ENCODE assay signal across 22 cellular contexts in the genomic region with DNA sequence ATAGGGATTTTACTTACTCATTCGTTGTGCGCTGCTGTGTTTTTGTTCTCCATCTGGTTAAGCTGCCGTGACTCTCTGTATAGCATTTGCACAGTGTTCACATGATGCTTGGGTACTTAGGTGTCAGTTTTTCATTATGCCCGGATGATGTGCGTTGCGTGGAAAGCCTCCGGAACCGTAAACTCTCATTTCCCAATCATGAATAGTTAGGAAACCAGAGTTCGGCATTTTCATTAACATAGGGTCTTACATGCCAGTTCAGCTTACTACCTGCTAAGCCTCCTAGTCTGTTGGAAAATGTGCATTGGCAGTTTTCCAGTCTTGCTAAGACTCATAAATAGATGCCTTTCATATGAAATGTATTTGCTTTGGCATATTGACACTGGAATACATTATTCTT.
DNase-seq lines count a peak whose midpoint lies in the region; ATAC-seq and TF ChIP-seq lines count a peak whose summit lies in the region.
"Had no signal": no experiment of that assay in that cellular context is flagged by ENCODE, and none has a peak within 500 bp of the region (broad histone marks: within the 10 kb centered on the region; RNA-seq: fewer than 3 reads in every experiment).

No MANE protein-coding gene starts in this region.

- ATAC-seq in activated CD8-positive, alpha-beta memory T cell treated with anti-CD3 and anti-CD28 coated beads, Interleukin-2, amount 10 ng/mL, durations not matched to agents 7 days and 5 days: no peak
- ATAC-seq: activated CD8-positive, alpha-beta T cell treated with anti-CD3 and anti-CD28 coated beads, Interleukin-2, amount 10 ng/mL, durations not matched to agents 7 days and 5 days; stimulated activated naive CD8-positive, alpha-beta T cell treated with anti-CD3 and anti-CD28 coated beads, Interleukin-15, Interleukin-2, amounts not matched to agents 100 U/mL and 50 U/mL, for 24 hours had no signal

- CTCF ChIA-PET in activated CD8-positive, alpha-beta memory T cell treated with anti-CD3 and anti-CD28 coated beads, Interleukin-2, amount 10 ng/mL, durations not matched to agents 7 days and 5 days (lab: Charles Lee): no interaction called here

- H3K9ac ChIP-seq in adipocyte (ENCODE audit: low read length): no peak overlapping the region

- no peaks in the 10 kb centered on the region for H3K27me3 ChIP-seq in adipocyte (replicated peaks; ENCODE audit: control insufficient read depth, insufficient read depth, low read length)
- no peaks in the 10 kb centered on the region for H3K27me3 ChIP-seq in uterus
- H3K27me3 ChIP-seq: ascending aorta, hepatocyte, tibial artery had no signal

- H3K4me1 ChIP-seq in adipocyte (ENCODE audit: control insufficient read depth, insufficient read depth, low read length): peaks cover 3% of the 10 kb centered on the region
- H3K4me1 ChIP-seq in uterus: no peaks in the 10 kb centered on the region
- H3K4me1 ChIP-seq: ascending aorta, HAP-1 had no signal

- no peak for TF ChIP-seq CTCF in uterus (IDR thresholded peaks at IDR 0.05)

- TF ChIP-seq POLR2A in uterus (IDR thresholded peaks at IDR 0.05): no peak

- H3K27ac Mint-ChIP-seq in activated CD8-positive, alpha-beta memory T cell treated with anti-CD3 and anti-CD28 coated beads, Interleukin-2, amount 10 ng/mL, durations not matched to agents 7 days and 5 days: no peak overlapping the region
- H3K27ac Mint-ChIP-seq: activated CD8-positive, alpha-beta T cell treated with anti-CD3 and anti-CD28 coated beads, Interleukin-2, amount 10 ng/mL, durations not matched to agents 7 days and 5 days; activated naive CD4-positive, alpha-beta T cell treated with anti-CD3 and anti-CD28 coated beads, Interleukin-2, amount 50 U/mL, for 24 hours; progenitor cell of endocrine pancreas had no signal

- H3K36me3 Mint-ChIP-seq in activated CD8-positive, alpha-beta memory T cell treated with anti-CD3 and anti-CD28 coated beads, Interleukin-2, amount 10 ng/mL, durations not matched to agents 7 days and 5 days: no peaks in the 10 kb centered on the region
- H3K36me3 Mint-ChIP-seq: activated naive CD4-positive, alpha-beta T cell treated with anti-CD3 and anti-CD28 coated beads, Interleukin-2, amount 50 U/mL, for 24 hours had no signal

- H3K27me3 Mint-ChIP-seq in activated CD8-positive, alpha-beta memory T cell treated with anti-CD3 and anti-CD28 coated beads, Interleukin-2, amount 10 ng/mL, durations not matched to agents 7 days and 5 days: no peaks in the 10 kb centered on the region
- H3K27me3 Mint-ChIP-seq: activated naive CD4-positive, alpha-beta T cell treated with anti-CD3 and anti-CD28 coated beads, Interleukin-2, amount 50 U/mL, for 24 hours; progenitor cell of endocrine pancreas had no signal

- no peak overlapping the region for H3K4me3 Mint-ChIP-seq in activated CD8-positive, alpha-beta memory T cell treated with anti-CD3 and anti-CD28 coated beads, Interleukin-2, amount 10 ng/mL, durations not matched to agents 7 days and 5 days
- H3K4me3 Mint-ChIP-seq: activated CD8-positive, alpha-beta T cell treated with anti-CD3 and anti-CD28 coated beads, Interleukin-2, amount 10 ng/mL, durations not matched to agents 7 days and 5 days; activated naive CD4-positive, alpha-beta T cell treated with anti-CD3 and anti-CD28 coated beads, Interleukin-2, amount 50 U/mL, for 24 hours; neural crest cell had no signal

- intact Hi-C loops in uterus (cut with DNase I; ENCODE audit: low total_unique reads): no loop called here

- H3K9me3 Mint-ChIP-seq in activated CD8-positive, alpha-beta memory T cell treated with anti-CD3 and anti-CD28 coated beads, Interleukin-2, amount 10 ng/mL, durations not matched to agents 7 days and 5 days (ENCODE audit: low read depth): peaks cover 14% of the 10 kb centered on the region

- no peaks in the 10 kb centered on the region for H3K9me3 ChIP-seq in adipocyte (ENCODE audit: control insufficient read depth, low read length)
- no peaks in the 10 kb centered on the region for H3K9me3 ChIP-seq in uterus
- H3K9me3 ChIP-seq: ascending aorta, HAP-1, tibial artery had no signal

- H3K4me3 ChIP-seq in adipocyte (ENCODE audit: low read length) (no peak overlapping the region), uterus (no peak overlapping the region)
- H3K4me3 ChIP-seq: ascending aorta, HAP-1, hepatocyte, smooth muscle cell, tibial artery had no signal

- DNase-seq in D341Med (ENCODE audit: low spot score): peak; percentile 43
- DNase-seq in NCI-H1694 (lab: John Stamatoyannopoulos, UW): peak; percentile 17
- DNase-seq in adipocyte (ENCODE audit: low read depth): peak; percentile 81
- peak; percentile 24 for DNase-seq in iris pigment epithelial cell (ENCODE audit: low read depth)
- DNase-seq in uterus: no peak
- no peak for DNase-seq in activated CD8-positive, alpha-beta memory T cell treated with anti-CD3 and anti-CD28 coated beads, Interleukin-2, amount 10 ng/mL, durations not matched to agents 7 days and 5 days
- no peak for DNase-seq in NCI-H748 (lab: John Stamatoyannopoulos, UW; ENCODE audit: unreplicated experiment)
- DNase-seq: activated CD4-positive, CD25-positive, alpha-beta regulatory T cell treated with anti-CD3 and anti-CD28 coated beads, Interleukin-2, amount 50 U/mL, for 72 hours; activated CD8-positive, alpha-beta T cell treated with anti-CD3 and anti-CD28 coated beads, Interleukin-2, amount 10 ng/mL, durations not matched to agents 7 days and 5 days; EL; NCI-H2227 treated with DMSO at 0.1 percent for 48 hours; RPMI8226; stimulated activated CD4-positive, alpha-beta T cell treated with anti-CD3 and anti-CD28 coated beads, Interleukin-2, amount 100 ng/mL, for 48 hours; stimulated activated naive CD8-positive, alpha-beta T cell treated with anti-CD3 and anti-CD28 coated beads, Interleukin-15, Interleukin-2, amounts not matched to agents 100 U/mL and 50 U/mL, for 24 hours; tibial artery had no signal

- H3K36me3 ChIP-seq in adipocyte (ENCODE audit: control insufficient read depth, insufficient read depth, low read length, severe bottlenecking) (no peaks in the 10 kb centered on the region), uterus (no peaks in the 10 kb centered on the region)
- H3K36me3 ChIP-seq: ascending aorta, HAP-1, tibial artery had no signal

- H3K4me1 Mint-ChIP-seq in activated CD8-positive, alpha-beta memory T cell treated with anti-CD3 and anti-CD28 coated beads, Interleukin-2, amount 10 ng/mL, durations not matched to agents 7 days and 5 days: no peaks in the 10 kb centered on the region
- H3K4me1 Mint-ChIP-seq: activated naive CD4-positive, alpha-beta T cell treated with anti-CD3 and anti-CD28 coated beads, Interleukin-2, amount 50 U/mL, for 24 hours had no signal

- H3K27ac ChIP-seq in uterus: no peak overlapping the region
- H3K27ac ChIP-seq: ascending aorta, hepatocyte, tibial artery had no signal

Comparison
In these comparisons a context has a peak if more than half of its experiments do, and no peak if none do; other contexts are left out.
1. DNase-seq: peak in D341Med (single experiment), NCI-H1694 (single experiment), adipocyte (single experiment) and iris pigment epithelial cell (single experiment); none in uterus (0 of 2), activated CD8-positive, alpha-beta memory T cell treated with anti-CD3 and anti-CD28 coated beads, Interleukin-2, amount 10 ng/mL, durations not matched to agents 7 days and 5 days (single experiment) and NCI-H748 (single experiment).